ENCODE assay signal across 8 cellular contexts in the genomic region with DNA sequence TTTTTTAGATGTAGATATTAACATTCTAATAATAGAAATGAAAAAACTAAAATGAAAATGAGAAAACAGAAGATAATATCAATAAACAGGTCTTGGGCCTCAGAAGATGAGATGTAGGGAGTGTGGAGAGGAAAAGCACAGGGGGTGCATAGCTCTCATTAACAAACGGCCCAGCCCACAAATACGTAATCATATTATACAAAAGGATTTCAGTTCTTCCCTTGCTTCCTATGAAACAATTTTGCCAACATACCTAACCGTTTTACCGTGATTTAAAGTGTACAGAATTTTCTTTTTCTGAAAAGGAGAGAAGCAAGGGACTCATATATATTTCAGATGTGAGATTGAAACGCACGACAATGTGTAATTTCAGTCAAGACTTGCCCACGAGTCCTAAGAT.
A peak's percentile ranks its signal among the peaks of the same experiment; 100 is the strongest.
DNase-seq lines count a peak whose midpoint lies in the region; ATAC-seq, FAIRE-seq and TF ChIP-seq lines count a peak whose summit lies in the region.

No MANE protein-coding gene starts in this region.

- H3K4me2 ChIP-seq in mesendoderm (ENCODE audit: low read length): peak overlapping the region; percentile 47

- no peak overlapping the region for H2AK5ac ChIP-seq in mesendoderm (ENCODE audit: low read length)

- peak overlapping the region; percentile 85 for H3K4me3 ChIP-seq in HUES6 (ENCODE audit: low read depth, low read length)
- H3K4me3 ChIP-seq in ascending aorta: peak overlapping the region; percentile 64 to 65
- H3K4me3 ChIP-seq in mesendoderm (ENCODE audit: low read length): peak overlapping the region; percentile 51

- no peak overlapping the region for H2BK15ac ChIP-seq in mesendoderm (replicated peaks; ENCODE audit: low read depth)

- H4K8ac ChIP-seq in mesendoderm (ENCODE audit: low read depth, low read length): no peak overlapping the region

- H3K56ac ChIP-seq in mesendoderm (ENCODE audit: low read length): peak overlapping the region; percentile 87

- no peak overlapping the region for H3K23ac ChIP-seq in mesendoderm (ENCODE audit: low read length)

- TF ChIP-seq CTCF in ascending aorta (IDR thresholded peaks at IDR 0.05) (no peak), GM10266 (IDR thresholded peaks at IDR 0.05; ENCODE audit: control insufficient read depth, insufficient read depth, low read depth, missing control alignments) (no peak)

- H2BK5ac ChIP-seq in mesendoderm (ENCODE audit: low read length): no peak overlapping the region

- H2BK120ac ChIP-seq in mesendoderm (ENCODE audit: low read depth, low read length): peak overlapping the region; percentile 78

- intact Hi-C loops in ascending aorta (cut with DNase I): loop anchor here (10.0 kb wide), 1 partner anchor 1612 kb away; a partner anchor contains a TSS

- H3K4me1 ChIP-seq in HUES6 (ENCODE audit: control insufficient read depth, insufficient read depth, low read length) (peaks cover 30% of the 10 kb centered on the region), ascending aorta (peaks cover 0 to under 1% of the 10 kb centered on the region in 2 donors), mesendoderm (ENCODE audit: control insufficient read depth, low read depth, low read length) (no peaks in the 10 kb centered on the region)

- H3K9ac ChIP-seq in HUES6 (ENCODE audit: low read length) (peak overlapping the region; percentile 97), mesendoderm (ENCODE audit: low read length) (peak overlapping the region; percentile 83)

- H3K9me3 ChIP-seq in HUES6 (ENCODE audit: control insufficient read depth, insufficient read depth, low read depth, low read length): no peaks in the 10 kb centered on the region
- H3K9me3 ChIP-seq in ascending aorta: peaks cover 4 to 6% of the 10 kb centered on the region in 2 donors

- H4K5ac ChIP-seq in mesendoderm (ENCODE audit: low read length): no peak overlapping the region

- peak; percentile 81 for FAIRE-seq in G401.6 (lab: Jason Lieb, UNC)

- no peaks in the 10 kb centered on the region for H3K36me3 ChIP-seq in HUES6 (ENCODE audit: control insufficient read depth, insufficient read depth, low read length)
- H3K36me3 ChIP-seq in ascending aorta: no peaks in the 10 kb centered on the region
- H3K36me3 ChIP-seq in mesendoderm (ENCODE audit: control insufficient read depth, insufficient read depth, low read length): no peaks in the 10 kb centered on the region

- H3K79me1 ChIP-seq in mesendoderm (ENCODE audit: low read length): no peaks in the 10 kb centered on the region

- no peaks in the 10 kb centered on the region for H3K79me2 ChIP-seq in mesendoderm (ENCODE audit: control insufficient read depth, insufficient read depth, low read length)

- no peak for DNase-seq in ascending aorta (ENCODE audit: low spot score in 2 of 2)
- no peak for DNase-seq in mesendoderm
- no peak for DNase-seq in stimulated activated CD4-positive, alpha-beta T cell treated with anti-CD3 and anti-CD28 coated beads, Interleukin-4, amount 100 ng/mL, for 1 hour
- no peak for DNase-seq in islet precursor cell
- no peak for DNase-seq in GM10266 (ENCODE audit: extremely low spot score)

- ATAC-seq in GM21786 (IDR thresholded peaks at IDR 0.05; ENCODE audit: unreplicated experiment): no peak

- peak overlapping the region; percentile 97 for H3K18ac ChIP-seq in mesendoderm (ENCODE audit: low read length)

- H3K27ac ChIP-seq in HUES6 (ENCODE audit: low read depth, low read length) (peak overlapping the region; percentile 99), ascending aorta (peak overlapping the region; percentile 63 to 92), mesendoderm (ENCODE audit: low read depth, low read length) (peak overlapping the region; percentile 98)

- WGBS in mesendoderm (ENCODE audit: extremely low coverage, insufficient coverage, low lambda C conversion rate): no CpG with 5 or more reads among the region's 7 CpGs

- no peaks in the 10 kb centered on the region for H3K27me3 ChIP-seq in HUES6 (ENCODE audit: control insufficient read depth, insufficient read depth, low read length)
- H3K27me3 ChIP-seq in ascending aorta: no peaks in the 10 kb centered on the region
- H3K27me3 ChIP-seq in mesendoderm (ENCODE audit: insufficient read depth, low read length, poor library complexity): no peaks in the 10 kb centered on the region

- H3K4ac ChIP-seq in mesendoderm (ENCODE audit: low read depth, low read length): no peak overlapping the region
